9 cellular contexts compared by ENCODE assay signal in the genomic region with DNA sequence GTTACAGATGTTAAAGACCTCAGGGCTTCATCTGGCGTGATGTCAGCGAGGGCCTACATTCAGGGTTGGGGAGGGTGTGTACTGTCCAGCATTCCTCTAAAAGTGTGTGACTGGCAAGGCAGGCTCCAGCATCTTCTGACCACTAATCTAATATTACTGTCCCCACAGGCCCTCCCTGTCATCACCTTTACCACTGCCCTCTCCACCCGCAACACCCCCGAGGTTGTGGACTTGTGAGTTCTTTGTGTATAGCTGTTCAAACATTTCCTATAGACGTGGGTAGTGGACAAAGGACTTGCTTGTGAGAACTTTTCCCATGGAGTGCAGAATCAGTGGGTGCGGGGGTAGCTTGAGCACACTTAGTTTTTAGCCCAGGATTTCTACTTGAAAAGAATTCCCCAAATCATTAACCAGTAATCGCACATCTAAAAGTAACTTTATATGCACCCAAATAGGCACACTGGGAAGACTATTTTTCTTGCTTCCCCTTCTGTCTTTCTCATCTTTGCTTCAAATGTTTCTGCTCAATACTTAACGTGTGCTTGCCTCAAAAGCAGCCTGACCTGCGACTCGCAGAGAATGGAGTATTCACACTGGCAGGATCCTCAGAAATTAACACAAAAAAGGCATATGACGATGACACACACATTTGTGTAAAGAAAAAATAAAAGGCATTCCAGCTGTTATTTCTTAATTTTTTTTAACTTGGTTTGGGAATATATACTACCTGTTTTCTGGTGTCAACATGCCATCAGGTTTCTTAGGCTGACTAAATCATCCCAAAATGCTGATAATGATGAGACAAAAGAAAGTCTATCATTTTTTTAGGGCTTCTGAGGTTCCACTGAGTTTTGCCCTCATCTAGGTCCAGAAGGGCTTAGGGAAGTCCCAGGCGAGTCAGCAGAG.
A peak's percentile ranks its signal among the peaks of the same experiment; 100 is the strongest.
DNase-seq lines count a peak whose midpoint lies in the region; ATAC-seq and TF ChIP-seq lines count a peak whose summit lies in the region.
"Had no signal": no experiment of that assay in that cellular context is flagged by ENCODE, and none has a peak within 500 bp of the region (broad histone marks: within the 10 kb centered on the region; RNA-seq: fewer than 3 reads in every experiment).

No MANE protein-coding gene starts in this region.

- WGBS in SK-N-SH (ENCODE audit: low lambda C conversion rate) = 84% methylated on average over 12 of the region's 12 CpGs

- intact Hi-C loops in Calu3 (cut with micrococcal nuclease; ENCODE audit: unreplicated experiment) = loop anchor here (1.0 to 2.0 kb wide), 2 partner anchors 10 to 16 kb away; no protein-coding TSS in a partner anchor

- no peaks in the 10 kb centered on the region for H3K9me3 ChIP-seq in SK-N-SH

- H3K27me3 Mint-ChIP-seq in Calu3 (ENCODE audit: unreplicated experiment) = no peaks in the 10 kb centered on the region
- H3K27me3 Mint-ChIP-seq in progenitor cell of endocrine pancreas = no peaks in the 10 kb centered on the region

- no TSS peak for BruUV-seq in Calu3 (replicated peaks; lab: Mats Ljungman, UMichigan)

- H3K4me3 Mint-ChIP-seq in Calu3 (ENCODE audit: low read depth, unreplicated experiment) = peak overlapping the region; percentile 20
- no peak overlapping the region for H3K4me3 Mint-ChIP-seq in progenitor cell of endocrine pancreas (ENCODE audit: low read depth)

- H3K27ac ChIP-seq in SK-N-SH (ENCODE audit: low read depth in 2 of 2, low read length in 1 of 2) (peak overlapping the region; percentile 37 to 44), epithelial cell of prostate (peak overlapping the region; percentile 97)

- H3K27me3 ChIP-seq in SK-N-SH (ENCODE audit: insufficient read depth) = no peaks in the 10 kb centered on the region

- H3K36me3 ChIP-seq in SK-N-SH (replicated peaks in 1 of 2; ENCODE audit: control insufficient read depth in 1 of 2, insufficient read depth in 2 of 2, low read length in 1 of 2) = no peaks in the 10 kb centered on the region

- H3K4me2 ChIP-seq in SK-N-SH = peak overlapping the region; percentile 58

- H3K4me1 ChIP-seq in SK-N-SH (ENCODE audit: control insufficient read depth in 1 of 2, insufficient read depth in 2 of 2, low read depth in 1 of 2, low read length in 1 of 2) = peaks cover 18 to 33% of the 10 kb centered on the region in 2 experiments

- CTCF ChIA-PET in Calu3 (lab: Charles Lee) = interaction anchor here (0.7 to 1.8 kb wide), 11 partner anchors 10 to 391 kb away, joined by 3 to 15 read pairs (median 5); partner anchors contain the start of gene SNAPC1
- CTCF ChIA-PET in SK-N-SH (lab: Yijun Ruan, JAX) = interaction anchor here (1.4 kb wide), 1 partner anchor 301 kb away, joined by 3 read pairs; no protein-coding TSS in a partner anchor

- peaks cover 20% of the 10 kb centered on the region for H3K36me3 Mint-ChIP-seq in Calu3 (ENCODE audit: insufficient read depth, unreplicated experiment)
- no peaks in the 10 kb centered on the region for H3K36me3 Mint-ChIP-seq in progenitor cell of endocrine pancreas (ENCODE audit: insufficient read depth)

- TF ChIP-seq CTCF in Calu3 (IDR thresholded peaks at IDR 0.05; ENCODE audit: unreplicated experiment) (no peak), SK-N-SH (IDR thresholded peaks at IDR 0.05) (no peak), progenitor cell of endocrine pancreas (IDR thresholded peaks at IDR 0.05; ENCODE audit: unreplicated experiment) (no peak)

- peak overlapping the region; percentile 63; the same call in 1 of the 2 replicates for H2AFZ ChIP-seq in SK-N-SH (ENCODE audit: low read depth)

- TF ChIP-seq RAD21 in SK-N-SH (IDR thresholded peaks at IDR 0.05; ENCODE audit: low read length) = no peak

- POLR2A ChIA-PET in SK-N-SH (lab: Yijun Ruan, JAX) = no interaction called here

- peak overlapping the region; percentile 34 for H3K9ac ChIP-seq in SK-N-SH

- DNase-seq in Calu3 (no peak), SK-N-SH (no peak), epithelial cell of prostate (ENCODE audit: low read depth, low spot score) (no peak), progenitor cell of endocrine pancreas (ENCODE audit: low spot score, unreplicated experiment) (no peak), RKO (ENCODE audit: low spot score) (no peak), NCI-H2029 treated with DMSO at 0.1 percent for 48 hours (lab: John Stamatoyannopoulos, UW) (no peak), dermis blood vessel endothelial cell (no peak)
- DNase-seq: posterior cingulate gyrus had no signal

- H3K9me2 ChIP-seq in SK-N-SH = no peaks in the 10 kb centered on the region

- H3K4me1 Mint-ChIP-seq in Calu3 (ENCODE audit: low read depth, unreplicated experiment) = peaks cover 66% of the 10 kb centered on the region
- peaks cover 33% of the 10 kb centered on the region for H3K4me1 Mint-ChIP-seq in progenitor cell of endocrine pancreas (ENCODE audit: low read depth)

- H3K9me3 Mint-ChIP-seq in Calu3 (ENCODE audit: low read depth, unreplicated experiment) = no peaks in the 10 kb centered on the region
- H3K9me3 Mint-ChIP-seq in progenitor cell of endocrine pancreas (ENCODE audit: low read depth) = no peaks in the 10 kb centered on the region

- no peaks in the 10 kb centered on the region for H4K20me1 ChIP-seq in SK-N-SH (ENCODE audit: insufficient read depth)

- no peak for TF ChIP-seq EP300 in SK-N-SH (IDR thresholded peaks at IDR 0.05; ENCODE audit: borderline replicate concordance in 1 of 2, low read depth in 1 of 2, low read length in 1 of 2)

- H3K27ac Mint-ChIP-seq in Calu3 (ENCODE audit: unreplicated experiment) (peak overlapping the region; percentile 85), progenitor cell of endocrine pancreas (peak overlapping the region; percentile 95)

- H3K79me2 ChIP-seq in SK-N-SH (ENCODE audit: insufficient read depth) = no peaks in the 10 kb centered on the region

- H3K4me3 ChIP-seq in SK-N-SH (ENCODE audit: low read depth in 2 of 2, low read length in 1 of 2) = no peak overlapping the region

- ATAC-seq in HG02938 (IDR thresholded peaks at IDR 0.05; ENCODE audit: unreplicated experiment) = no peak

- peaks cover 14% of the 10 kb centered on the region for H3F3A ChIP-seq in SK-N-SH (replicated peaks; ENCODE audit: insufficient read depth)

TF ChIP-seq in SK-N-SH, 30 proteins besides CTCF, POLR2A, EP300 and RAD21 (continues in another document):
- no peak for TF ChIP-seq TCF12 (IDR thresholded peaks at IDR 0.05)
- no peak for TF ChIP-seq USF1 (IDR thresholded peaks at IDR 0.05; ENCODE audit: borderline replicate concordance, low read depth)
- TF ChIP-seq REST (IDR thresholded peaks at IDR 0.05; ENCODE audit: low read depth, low read length) = no peak
- TF ChIP-seq FOXJ3 (CRISPR knock-in tag; IDR thresholded peaks at IDR 0.05) = no peak
- TF ChIP-seq PBX3 (IDR thresholded peaks at IDR 0.05) = no peak
- no peak for TF ChIP-seq ELF1 (IDR thresholded peaks at IDR 0.05)
- TF ChIP-seq TEAD4 (IDR thresholded peaks at IDR 0.05; ENCODE audit: borderline replicate concordance, insufficient read depth) = no peak
- TF ChIP-seq SMC3 (IDR thresholded peaks at IDR 0.05; ENCODE audit: low read depth, low read length) = no peak
- no peak for TF ChIP-seq NFIC (IDR thresholded peaks at IDR 0.05; ENCODE audit: borderline replicate concordance)
- TF ChIP-seq RXRA (IDR thresholded peaks at IDR 0.05; ENCODE audit: borderline replicate concordance, low read depth) = no peak
- TF ChIP-seq TAF1 (IDR thresholded peaks at IDR 0.05; ENCODE audit: borderline replicate concordance, low read depth, low read length) = no peak
